18 cellular contexts compared by ENCODE assay signal in the genomic region with DNA sequence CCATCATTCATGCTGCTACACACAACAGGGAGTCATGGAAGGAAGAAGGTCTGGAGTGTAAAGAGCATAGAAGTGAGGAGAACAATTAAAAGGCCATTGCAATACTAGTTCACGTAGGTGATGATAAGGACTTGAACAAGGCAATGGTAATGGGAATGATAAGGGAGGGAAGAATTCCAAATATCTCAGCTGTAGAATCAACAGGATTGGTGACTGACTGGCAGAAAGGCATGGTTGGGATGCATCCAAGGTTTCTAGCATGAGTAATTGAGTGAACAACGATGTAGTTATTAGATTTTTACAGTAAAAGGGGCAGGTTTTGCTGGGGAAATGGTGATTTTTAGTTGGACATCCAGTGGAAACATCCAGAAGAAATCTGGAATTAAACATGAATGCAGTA. TPM values are rescaled to one million over a fixed set of nuclear protein-coding genes. Genes with fewer than 3 reads are reported as not detected.
DNase-seq lines count a peak whose midpoint lies in the region; ATAC-seq and TF ChIP-seq lines count a peak whose summit lies in the region.
"Had no signal": no experiment of that assay in that cellular context is flagged by ENCODE, and none has a peak within 500 bp of the region (broad histone marks: within the 10 kb centered on the region; RNA-seq: fewer than 3 reads in every experiment).

No MANE protein-coding gene starts in this region.

- H4K20me1 ChIP-seq in DOHH2 (ENCODE audit: control insufficient read depth, insufficient read depth, low read depth, low read length) (no peaks in the 10 kb centered on the region; the same call in 1 of the 2 replicates), Karpas-422 (ENCODE audit: insufficient read depth, low read depth, low read length) (peaks cover 9% of the 10 kb centered on the region; the same call in 1 of the 2 replicates)

- H3K9me3 ChIP-seq in DOHH2 (ENCODE audit: control insufficient read depth, insufficient read depth, low read length) = peaks cover 9% of the 10 kb centered on the region; the same call in 1 of the 2 replicates
- H3K9me3 ChIP-seq in Karpas-422 (ENCODE audit: low read length) = no peaks in the 10 kb centered on the region
- H3K9me3 ChIP-seq in body of pancreas = no peaks in the 10 kb centered on the region
- H3K9me3 ChIP-seq in heart left ventricle = peaks cover 0 to 3% (median 0%) of the 10 kb centered on the region in 12 donors
- H3K9me3 ChIP-seq: gastrocnemius medialis, uterus had no signal

- peaks cover 21% of the 10 kb centered on the region for H3K27me3 Mint-ChIP-seq in brain
- peaks cover 0 to 4% (median 0%) of the 10 kb centered on the region in 5 donors for H3K27me3 Mint-ChIP-seq in naive thymus-derived CD8-positive, alpha-beta T cell

- POLR2A ChIA-PET in naive thymus-derived CD8-positive, alpha-beta T cell (lab: Charles Lee) = interaction anchor here (1.1 to 4.7 kb wide), 3 partner anchors 11 to 205 kb away, joined by 4 to 51 read pairs (median 5); partner anchors contain the start of gene TERC

- no peak for ATAC-seq in naive thymus-derived CD8-positive, alpha-beta T cell
- no peak for ATAC-seq in HG03039 (IDR thresholded peaks at IDR 0.05; ENCODE audit: unreplicated experiment)
- no peak for ATAC-seq in body of pancreas
- no peak for ATAC-seq in heart left ventricle
- ATAC-seq: gastrocnemius medialis, GM23338 had no signal

- H3K9ac ChIP-seq in Karpas-422 (ENCODE audit: low read length) = no peak overlapping the region

- H3K4me2 ChIP-seq in DOHH2 (ENCODE audit: low read length) = peak overlapping the region; percentile 97
- H3K4me2 ChIP-seq in Karpas-422 (ENCODE audit: low read depth, low read length, poor library complexity, severe bottlenecking) = no peak overlapping the region
- H3K4me2 ChIP-seq: GM23338 had no signal

- H3K9me2 ChIP-seq in DOHH2 (replicated peaks; ENCODE audit: control insufficient read depth, low read length) = no peaks in the 10 kb centered on the region
- H3K9me2 ChIP-seq in Karpas-422 (replicated peaks; ENCODE audit: insufficient read depth, low read length) = no peaks in the 10 kb centered on the region

- peak overlapping the region; percentile 85 for H3K4me3 ChIP-seq in DOHH2 (ENCODE audit: low read length)
- H3K4me3 ChIP-seq in Karpas-422 (ENCODE audit: low read length) = no peak overlapping the region
- H3K4me3 ChIP-seq in body of pancreas = no peak overlapping the region
- H3K4me3 ChIP-seq in heart left ventricle = no peak overlapping the region
- H3K4me3 ChIP-seq: gastrocnemius medialis, GM23338, uterus had no signal

- H3F3A ChIP-seq in DOHH2 (ENCODE audit: control insufficient read depth, insufficient read depth) = peaks cover 17% of the 10 kb centered on the region

- peaks cover 0 to 8% (median 0%) of the 10 kb centered on the region in 5 experiments for H3K9me3 Mint-ChIP-seq in brain
- peaks cover 0 to 7% (median 0%) of the 10 kb centered on the region in 9 donors for H3K9me3 Mint-ChIP-seq in naive thymus-derived CD8-positive, alpha-beta T cell
- H3K9me3 Mint-ChIP-seq: central memory CD8-positive, alpha-beta T cell; GM23338 had no signal

- TF ChIP-seq POLR2A in body of pancreas (IDR thresholded peaks at IDR 0.05) (no peak), heart left ventricle (IDR thresholded peaks at IDR 0.05) (no peak)

- no peak overlapping the region for H2AFZ ChIP-seq in Karpas-422 (ENCODE audit: low read length)
- H2AFZ ChIP-seq: GM23338 had no signal

- H3K27me3 ChIP-seq in DOHH2 (ENCODE audit: control insufficient read depth, low read length) (no peaks in the 10 kb centered on the region), Karpas-422 (ENCODE audit: low read length) (no peaks in the 10 kb centered on the region), body of pancreas (no peaks in the 10 kb centered on the region), heart left ventricle (no peaks in the 10 kb centered on the region)
- H3K27me3 ChIP-seq: gastrocnemius medialis, uterus had no signal

- 13 to 22% methylated on average over 2 of the region's 2 CpGs for WGBS in body of pancreas, 2 donors
- WGBS in heart left ventricle, 4 donors = 29 to 37% (median 33%) methylated on average over 2 of the region's 2 CpGs

- no peaks in the 10 kb centered on the region for H3K36me3 Mint-ChIP-seq in brain
- H3K36me3 Mint-ChIP-seq in naive thymus-derived CD8-positive, alpha-beta T cell = peaks cover 0 to 7% (median 0%) of the 10 kb centered on the region in 3 donors

- intact Hi-C loops in body of pancreas (cut with DNase I) = no loop called here
- intact Hi-C loops in heart left ventricle (cut with DNase I) = loop anchor here in 6 of 10 donors (10.0 kb wide), 3 partner anchors 99 to 199 kb away; partner anchors contain the start of genes LRRC31 (in 4 of the 6), ACTRT3 (in 2 of the 6), TERC (in 2 of the 6) and MYNN (in 1 of the 6)

- H3K79me2 ChIP-seq in DOHH2 (ENCODE audit: control insufficient read depth, low read length) (peaks cover 78% of the 10 kb centered on the region), Karpas-422 (ENCODE audit: low read length) (peaks cover 32% of the 10 kb centered on the region)

- H3K36me3 ChIP-seq in DOHH2 (ENCODE audit: control insufficient read depth, low read length) = peaks cover 37% of the 10 kb centered on the region
- no peaks in the 10 kb centered on the region for H3K36me3 ChIP-seq in Karpas-422 (ENCODE audit: insufficient read depth, low read length)
- H3K36me3 ChIP-seq in body of pancreas (replicated peaks in 1 of 2; ENCODE audit: insufficient read depth in 1 of 2, low read depth in 2 of 2) = no peaks in the 10 kb centered on the region
- peaks cover 0 to under 1% (median 0%) of the 10 kb centered on the region in 9 donors for H3K36me3 ChIP-seq in heart left ventricle
- H3K36me3 ChIP-seq: gastrocnemius medialis, uterus had no signal

- no peak for DNase-seq in Karpas-422
- DNase-seq in naive thymus-derived CD8-positive, alpha-beta T cell = no peak
- no peak for DNase-seq in body of pancreas
- DNase-seq in heart left ventricle = no peak
- DNase-seq in OCI-M1 (lab: John Stamatoyannopoulos, UW) = no peak
- DNase-seq: DMS79; gastrocnemius medialis; mesenchymal stem cell; NCI-H1105; stimulated activated naive CD4-positive, alpha-beta T cell treated with Interleukin-2 at 50 U/mL for 16 hours; uterus had no signal

- H3K4me1 Mint-ChIP-seq in brain = peaks cover 26% of the 10 kb centered on the region
- peaks cover 25 to 57% (median 46%) of the 10 kb centered on the region in 4 donors for H3K4me1 Mint-ChIP-seq in naive thymus-derived CD8-positive, alpha-beta T cell

- H3K27ac ChIP-seq in DOHH2 (ENCODE audit: low read depth, low read length) = peak overlapping the region; percentile 96
- peak overlapping the region; percentile 77; the same call in 1 of the 2 replicates for H3K27ac ChIP-seq in Karpas-422 (ENCODE audit: low read length)
- no peak overlapping the region for H3K27ac ChIP-seq in body of pancreas
- no peak overlapping the region for H3K27ac ChIP-seq in heart left ventricle
- H3K27ac ChIP-seq: gastrocnemius medialis, uterus had no signal

- H3K4me1 ChIP-seq in DOHH2 (ENCODE audit: control insufficient read depth, low read length) (peaks cover 80% of the 10 kb centered on the region), Karpas-422 (ENCODE audit: low read length) (peaks cover 65% of the 10 kb centered on the region), body of pancreas (peaks cover 23% of the 10 kb centered on the region), heart left ventricle (peaks cover 0 to 28% (median 18%) of the 10 kb centered on the region in 12 donors)

- no peak for TF ChIP-seq CTCF in DOHH2 (IDR thresholded peaks at IDR 0.05; ENCODE audit: low read depth, low read length, poor library complexity, severe bottlenecking)
- no peak for TF ChIP-seq CTCF in brain (conservative IDR thresholded peaks at IDR 0.05)
- TF ChIP-seq CTCF in body of pancreas (IDR thresholded peaks at IDR 0.05) = no peak
- no peak for TF ChIP-seq CTCF in heart left ventricle (IDR thresholded peaks at IDR 0.05)

- H3K4me3 Mint-ChIP-seq in brain = peak overlapping the region in 3 of 5 experiments; percentile 2 to 39 (median 11)
- H3K4me3 Mint-ChIP-seq in naive thymus-derived CD8-positive, alpha-beta T cell = peak overlapping the region in 4 of 10 donors; percentile 11 to 47 (median 18)
- H3K4me3 Mint-ChIP-seq: central memory CD8-positive, alpha-beta T cell; GM23338 had no signal

- H3K27ac Mint-ChIP-seq in brain = no peak overlapping the region
- peak overlapping the region; percentile 65 to 100 (median 99) for H3K27ac Mint-ChIP-seq in naive thymus-derived CD8-positive, alpha-beta T cell
- H3K27ac Mint-ChIP-seq: GM23338 had no signal

RNA-seq across cellular contexts. Expression of gene SEC62, which starts 2.4 kb away (rescaled TPM):
- total RNA-seq in Karpas-422 (2014; rRNA removed; shearing (Covaris generic); ENCODE audit: low replicate concordance) = 36.9 and 39.4 TPM in 2 replicates
- polyA plus RNA-seq in brain (ENCODE audit: insufficient read depth, low read depth, low replicate concordance) (45.7 TPM), heart left ventricle (10 to 100 TPM; 42.1 to 53.2 TPM)
- total RNA-seq in naive thymus-derived CD8-positive, alpha-beta T cell = 100 to 1,000 TPM; 147 to 168 TPM
- polyA plus RNA-seq in naive thymus-derived CD8-positive, alpha-beta T cell = 100 to 1,000 TPM; 170 to 226 (median 225) TPM
- total RNA-seq in body of pancreas (10 to 100 TPM; 30.9 to 31.0 TPM), heart left ventricle (100 to 1,000 TPM in 1 of 9 donors, 10 to 100 TPM in 8; 29.5 to 104 (median 75.2) TPM)

RNA-seq across cellular contexts. Expression of gene SAMD7, which starts 52.8 kb away (rescaled TPM):
- total RNA-seq in Karpas-422 (2014; rRNA removed; shearing (Covaris generic); ENCODE audit: low replicate concordance) = not detected in 2 replicates
- polyA plus RNA-seq in brain (ENCODE audit: insufficient read depth, low read depth, low replicate concordance) (not detected), heart left ventricle (not detected)
- not detected for total RNA-seq in naive thymus-derived CD8-positive, alpha-beta T cell
- not detected for polyA plus RNA-seq in naive thymus-derived CD8-positive, alpha-beta T cell
- total RNA-seq in body of pancreas (not detected), heart left ventricle (not detected)
- total RNA-seq: gastrocnemius medialis, GM23338, osteocyte, skeletal muscle tissue, uterus had no signal
- polyA plus RNA-seq: GM23338 had no signal

Comparison
In these comparisons a context has a peak if more than half of its experiments do, and no peak if none do; other contexts are left out.
1. H3K27ac ChIP-seq: peak in DOHH2 (single experiment) and Karpas-422 (single experiment); none in body of pancreas (0 of 4) and heart left ventricle (0 of 12).
2. H3K27ac Mint-ChIP-seq: peak in naive thymus-derived CD8-positive, alpha-beta T cell (10 of 10); none in brain (0 of 5).